Comparison of ENCODE assay signal across 6 cellular contexts in the genomic region with DNA sequence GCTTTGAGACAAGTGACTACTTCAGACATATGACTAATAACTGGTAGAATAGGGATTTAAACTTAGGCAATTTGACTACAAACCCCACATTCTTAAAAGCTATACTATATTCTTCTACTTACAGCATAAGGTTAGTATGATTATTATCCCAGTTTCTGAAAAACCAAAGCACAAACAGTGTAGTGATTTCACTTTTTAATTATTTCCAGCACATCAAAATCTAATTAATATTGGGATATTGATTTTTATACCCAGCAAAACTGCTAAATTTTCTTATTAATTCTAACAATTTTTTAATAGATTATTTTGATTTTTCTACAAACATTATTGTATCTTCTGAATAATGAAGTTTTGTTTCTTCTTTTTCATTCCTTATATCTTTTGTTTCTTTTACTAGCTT.
"Had no signal": no experiment of that assay in that cellular context is flagged by ENCODE, and none has a peak within 500 bp of the region (broad histone marks: within the 10 kb centered on the region; RNA-seq: fewer than 3 reads in every experiment).

No MANE protein-coding gene starts in this region.

- H2AFZ ChIP-seq: GM23338 had no signal

- FAIRE-seq: H1, HTR-8/SVneo had no signal

- H3K4me3 ChIP-seq: GM23338 had no signal

- H3K4me2 ChIP-seq: GM23338 had no signal

- DNase-seq: H9, HCEC 1CT, KG1 had no signal

- ATAC-seq: GM23338 had no signal
